ENCODE assay signal across 15 cellular contexts in genomic region chr3:128269796-128270195, GRCh38.
DNase-seq lines count a peak whose midpoint lies in the region; ATAC-seq lines count a peak whose summit lies in the region.
"Had no signal": no experiment of that assay in that cellular context is flagged by ENCODE, and none has a peak within 500 bp of the region (broad histone marks: within the 10 kb centered on the region; RNA-seq: fewer than 3 reads in every experiment).

No MANE protein-coding gene starts in this region.

- H3K4me3 ChIP-seq in adipocyte (ENCODE audit: low read length) (no peak overlapping the region), H7 (ENCODE audit: insufficient read depth, low read depth, low read length) (no peak overlapping the region)
- H3K4me3 ChIP-seq: BLaER1 had no signal

- H3K4me1 ChIP-seq in adipocyte (ENCODE audit: control insufficient read depth, insufficient read depth, low read length): no peaks in the 10 kb centered on the region
- H3K4me1 ChIP-seq: BLaER1 had no signal

- no peak overlapping the region for H3K9ac ChIP-seq in adipocyte (ENCODE audit: low read length)
- H3K9ac ChIP-seq: BLaER1 had no signal

- H3K27me3 ChIP-seq in adipocyte (replicated peaks; ENCODE audit: control insufficient read depth, insufficient read depth, low read length) (no peaks in the 10 kb centered on the region), H7 (ENCODE audit: control insufficient read depth, insufficient read depth, low read length) (no peaks in the 10 kb centered on the region)
- H3K27me3 ChIP-seq: BLaER1 had no signal

- ATAC-seq in stimulated activated effector memory CD8-positive, alpha-beta T cell treated with anti-CD3 and anti-CD28 coated beads, Interleukin-12 subunit alpha, Interleukin-12 subunit beta, amount 100 ng/mL, for 72 hours: no peak
- no peak for ATAC-seq in HG03469 (IDR thresholded peaks at IDR 0.05; ENCODE audit: unreplicated experiment)
- ATAC-seq: HepG2 had no signal

- H3K36me3 Mint-ChIP-seq in stimulated activated effector memory CD8-positive, alpha-beta T cell treated with anti-CD3 and anti-CD28 coated beads, Interleukin-12 subunit alpha, Interleukin-12 subunit beta, amount 100 ng/mL, for 72 hours: peaks cover 11% of the 10 kb centered on the region

- DNase-seq in activated CD8-positive, alpha-beta memory T cell treated with anti-CD3 and anti-CD28 coated beads for 24 hours: peak; percentile 30
- DNase-seq in activated CD8-positive, alpha-beta memory T cell treated with anti-CD3 and anti-CD28 coated beads, Interleukin-2, amount 50 U/mL, for 4 hours: no peak
- DNase-seq in adipocyte (ENCODE audit: low read depth) (peak; percentile 22), islet precursor cell (peak; percentile 32), H7 (no peak), T-helper 2 cell (no peak)
- DNase-seq in stimulated activated effector memory CD8-positive, alpha-beta T cell treated with anti-CD3 and anti-CD28 coated beads, Interleukin-12 subunit alpha, Interleukin-12 subunit beta, amount 100 ng/mL, for 72 hours (ENCODE audit: low spot score in 2 of 2): no peak
- DNase-seq: 8988T; AML-193; CD8-positive, alpha-beta memory T cell; DMS53; GF-D8 had no signal

- no peaks in the 10 kb centered on the region for H3K9me3 ChIP-seq in adipocyte (ENCODE audit: control insufficient read depth, low read length)
- H3K9me3 ChIP-seq: BLaER1 had no signal

- no peak overlapping the region for H3K4me3 Mint-ChIP-seq in stimulated activated effector memory CD8-positive, alpha-beta T cell treated with anti-CD3 and anti-CD28 coated beads, Interleukin-12 subunit alpha, Interleukin-12 subunit beta, amount 100 ng/mL, for 72 hours
- H3K4me3 Mint-ChIP-seq: CD8-positive, alpha-beta memory T cell had no signal

- H3K27ac Mint-ChIP-seq in stimulated activated effector memory CD8-positive, alpha-beta T cell treated with anti-CD3 and anti-CD28 coated beads, Interleukin-12 subunit alpha, Interleukin-12 subunit beta, amount 100 ng/mL, for 72 hours: peak overlapping the region; percentile 34

- no peaks in the 10 kb centered on the region for H3K4me1 Mint-ChIP-seq in stimulated activated effector memory CD8-positive, alpha-beta T cell treated with anti-CD3 and anti-CD28 coated beads, Interleukin-12 subunit alpha, Interleukin-12 subunit beta, amount 100 ng/mL, for 72 hours

- H3K36me3 ChIP-seq in adipocyte (ENCODE audit: control insufficient read depth, insufficient read depth, low read length, severe bottlenecking): no peaks in the 10 kb centered on the region
- H3K36me3 ChIP-seq in H7 (replicated peaks; ENCODE audit: control insufficient read depth, insufficient read depth, low read length): no peaks in the 10 kb centered on the region

- no peaks in the 10 kb centered on the region for H3K9me3 Mint-ChIP-seq in stimulated activated effector memory CD8-positive, alpha-beta T cell treated with anti-CD3 and anti-CD28 coated beads, Interleukin-12 subunit alpha, Interleukin-12 subunit beta, amount 100 ng/mL, for 72 hours
- H3K9me3 Mint-ChIP-seq: CD8-positive, alpha-beta memory T cell had no signal

Comparison
In these comparisons a context has a peak if more than half of its experiments do, and no peak if none do; other contexts are left out.
1. DNase-seq: peak in activated CD8-positive, alpha-beta memory T cell treated with anti-CD3 and anti-CD28 coated beads for 24 hours (single experiment), adipocyte (single experiment) and islet precursor cell (single experiment); none in activated CD8-positive, alpha-beta memory T cell treated with anti-CD3 and anti-CD28 coated beads, Interleukin-2, amount 50 U/mL, for 4 hours (single experiment), stimulated activated effector memory CD8-positive, alpha-beta T cell treated with anti-CD3 and anti-CD28 coated beads, Interleukin-12 subunit alpha, Interleukin-12 subunit beta, amount 100 ng/mL, for 72 hours (0 of 2), H7 (single experiment) and T-helper 2 cell (0 of 5).